Comparison of ENCODE assay signal across 13 cellular contexts in the genomic region with DNA sequence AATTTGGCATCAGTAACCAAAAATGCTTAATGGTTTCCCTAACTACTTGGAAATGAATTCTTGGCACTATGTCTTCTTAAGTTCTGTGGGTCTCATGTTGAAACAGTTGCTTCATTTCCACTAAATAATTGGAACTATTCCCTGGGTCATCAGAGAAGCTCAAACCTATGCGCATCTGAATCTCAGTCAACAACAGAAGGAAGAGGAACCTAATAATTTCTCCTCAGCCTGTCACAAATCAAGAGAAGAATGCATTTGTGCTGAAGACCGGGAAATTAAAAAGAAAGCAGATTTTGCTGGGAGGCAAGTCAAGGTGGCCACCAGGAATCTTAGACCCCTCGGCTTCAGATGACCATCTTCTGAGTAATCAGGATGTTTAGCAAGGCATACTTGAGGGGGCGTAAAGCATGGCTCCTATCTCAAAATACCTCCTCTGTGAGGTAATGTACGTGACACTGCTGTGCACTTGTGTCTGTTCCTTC. TPM values are rescaled to one million over a fixed set of nuclear protein-coding genes. Genes with fewer than 3 reads are reported as not detected.
DNase-seq lines count a peak whose midpoint lies in the region; TF ChIP-seq lines count a peak whose summit lies in the region.
"Had no signal": no experiment of that assay in that cellular context is flagged by ENCODE, and none has a peak within 500 bp of the region (broad histone marks: within the 10 kb centered on the region; RNA-seq: fewer than 3 reads in every experiment).

No MANE protein-coding gene starts in this region.

- H3K27me3 Mint-ChIP-seq in glutamatergic neuron (ENCODE audit: unreplicated experiment), result peaks cover 4% of the 10 kb centered on the region
- H3K27me3 Mint-ChIP-seq: activated B cell treated with CpG ODN at 0.5 μM for 24 hours had no signal

- no peak overlapping the region for H3K27ac Mint-ChIP-seq in glutamatergic neuron (ENCODE audit: unreplicated experiment)
- H3K27ac Mint-ChIP-seq: activated B cell treated with CpG ODN at 0.5 μM for 24 hours, nephron progenitor cell had no signal

- H3K27ac ChIP-seq in SJSA1, result peak overlapping the region; percentile 42

- H3K4me3 ChIP-seq in SJSA1, result no peak overlapping the region
- no peak overlapping the region for H3K4me3 ChIP-seq in fibroblast of mammary gland (ENCODE audit: control insufficient read depth, low read depth, low read length)

- H3K36me3 Mint-ChIP-seq in glutamatergic neuron (ENCODE audit: unreplicated experiment), result peaks cover 3% of the 10 kb centered on the region

- no peak overlapping the region for H3K4me3 Mint-ChIP-seq in glutamatergic neuron (ENCODE audit: unreplicated experiment)
- H3K4me3 Mint-ChIP-seq: activated B cell treated with CpG ODN at 0.5 μM for 24 hours, nephron progenitor cell had no signal

- H3K4me1 Mint-ChIP-seq in glutamatergic neuron (ENCODE audit: low read depth, unreplicated experiment), result no peaks in the 10 kb centered on the region
- H3K4me1 Mint-ChIP-seq: activated B cell treated with CpG ODN at 0.5 μM for 24 hours, nephron progenitor cell had no signal

- intact Hi-C loops in head of caudate nucleus (cut with DNase I) (no loop called here), posterior vena cava (cut with DNase I) (no loop called here)

- no peaks in the 10 kb centered on the region for H3K9me3 Mint-ChIP-seq in glutamatergic neuron (ENCODE audit: unreplicated experiment)
- H3K9me3 Mint-ChIP-seq: activated B cell treated with CpG ODN at 0.5 μM for 24 hours, nephron progenitor cell had no signal

- no peaks in the 10 kb centered on the region for H3K27me3 ChIP-seq in SJSA1 (replicated peaks)

- no peaks in the 10 kb centered on the region for H3K36me3 ChIP-seq in SJSA1

- DNase-seq in EL (peak; percentile 93), SJSA1 (ENCODE audit: low read depth in 1 of 2, low spot score in 2 of 2) (peak; percentile 46 to 54), fibroblast of mammary gland (ENCODE audit: low read depth) (peak; percentile 86), renal cortical epithelial cell (ENCODE audit: low read depth) (peak; percentile 33), glutamatergic neuron (no peak), head of caudate nucleus (no peak), 8988T (no peak), posterior vena cava (ENCODE audit: low spot score) (no peak)
- DNase-seq: activated B cell treated with CpG ODN at 0.5 μM for 24 hours; activated T-cell treated with anti-CD3 and anti-CD28 coated beads, Interleukin-2, amount 50 U/mL, for 1 hour; amygdala; NCI-H510A; nephron progenitor cell had no signal

- H3K9me3 ChIP-seq in SJSA1 (replicated peaks), result no peaks in the 10 kb centered on the region

- peaks cover 36% of the 10 kb centered on the region for H3K4me1 ChIP-seq in SJSA1 (replicated peaks)

- TF ChIP-seq CTCF in fibroblast of mammary gland (conservative IDR thresholded peaks at IDR 0.05; ENCODE audit: control insufficient read depth, insufficient read depth, low read depth, low read length) (no peak), glutamatergic neuron (IDR thresholded peaks at IDR 0.05; ENCODE audit: partially characterized antibody, unreplicated experiment) (no peak)

RNA-seq across cellular contexts. Expression of a gene that starts 41.4 kb away (rescaled TPM):
- total RNA-seq in SJSA1 (2014; rRNA removed; shearing (Covaris generic)), result 141 and 226 TPM in 2 replicates
- total RNA-seq in renal cortical epithelial cell (55.1 and 66.7 TPM in 2 replicates), glutamatergic neuron (ENCODE audit: unreplicated experiment) (111 TPM), posterior vena cava (100 to 1,000 TPM; 227 to 235 TPM)

RNA-seq across cellular contexts. Expression of a gene that starts 54.3 kb away (rescaled TPM):
- 3.3 and 5.8 TPM in 2 replicates for total RNA-seq in SJSA1 (2014; rRNA removed; shearing (Covaris generic))
- total RNA-seq in renal cortical epithelial cell (52.3 and 84.2 TPM in 2 replicates), glutamatergic neuron (ENCODE audit: unreplicated experiment) (not detected), posterior vena cava (10 to 100 TPM in 1 of 2 donors, 1 to 10 TPM in 1; 2.4 to 65.6 TPM)

Comparison
In these comparisons a context has a peak if more than half of its experiments do, and no peak if none do; other contexts are left out.
1. DNase-seq: peak in EL (single experiment), SJSA1 (2 of 2), fibroblast of mammary gland (single experiment) and renal cortical epithelial cell (single experiment); none in glutamatergic neuron (single experiment), head of caudate nucleus (0 of 42), 8988T (single experiment) and posterior vena cava (single experiment).